In the genomic region with DNA sequence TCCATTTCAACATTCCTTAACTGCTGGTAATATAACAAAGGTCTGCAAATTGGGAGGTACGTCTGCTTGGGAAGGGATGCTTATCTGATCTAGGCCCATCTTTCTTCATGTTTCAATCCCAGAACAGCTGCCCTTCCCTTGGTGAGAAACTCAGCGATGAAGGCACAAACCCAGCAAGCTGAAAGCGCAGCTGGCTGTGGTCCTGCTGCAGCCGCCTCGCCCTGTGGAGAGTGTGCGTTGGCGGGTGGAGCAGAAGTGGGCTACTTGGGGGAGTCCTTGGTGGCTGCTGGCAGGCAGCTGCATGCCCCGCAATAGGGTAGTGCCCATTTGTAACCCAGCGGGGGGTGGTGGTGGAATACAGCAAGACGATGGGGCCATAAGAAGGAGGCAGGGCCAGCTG, we compare ENCODE assay signal across 15 cellular contexts.
"Had no signal": no experiment of that assay in that cellular context is flagged by ENCODE, and none has a peak within 500 bp of the region (broad histone marks: within the 10 kb centered on the region; RNA-seq: fewer than 3 reads in every experiment).

No MANE protein-coding gene starts in this region.

- H3K36me3 ChIP-seq: colonic mucosa, esophagus squamous epithelium, neutrophil, suprapubic skin, WERI-Rb-1 had no signal

- H3K27ac ChIP-seq: colonic mucosa, esophagus squamous epithelium, neutrophil, skin epidermis, suprapubic skin, WERI-Rb-1 had no signal

- DNase-seq: activated CD4-positive, alpha-beta memory T cell treated with anti-CD3 and anti-CD28 coated beads, Interleukin-2, amount 10 ng/mL, durations not matched to agents 7 days and 5 days; activated CD4-positive, alpha-beta T cell treated with anti-CD3 and anti-CD28 coated beads for 36 hours; activated naive CD4-positive, alpha-beta T cell treated with anti-CD3 and anti-CD28 coated beads, Interleukin-2, amount 10 ng/mL, durations not matched to agents 7 days and 5 days; activated T-cell treated with anti-CD3 and anti-CD28 coated beads, Interleukin-2, amount 50 U/mL, for 24 hours; caudate nucleus; colonic mucosa; esophagus squamous epithelium; hippocampal formation; stimulated activated naive CD8-positive, alpha-beta T cell treated with anti-CD3 and anti-CD28 coated beads, Interleukin-15, Interleukin-2, amounts not matched to agents 100 U/mL and 50 U/mL, for 24 hours; T-helper 17 cell had no signal

- H3K4me3 Mint-ChIP-seq: activated CD4-positive, alpha-beta memory T cell treated with anti-CD3 and anti-CD28 coated beads, Interleukin-2, amount 10 ng/mL, durations not matched to agents 7 days and 5 days; activated CD4-positive, alpha-beta T cell treated with anti-CD3 and anti-CD28 coated beads for 36 hours; activated naive CD4-positive, alpha-beta T cell treated with anti-CD3 and anti-CD28 coated beads, Interleukin-2, amount 10 ng/mL, durations not matched to agents 7 days and 5 days; activated T-cell treated with anti-CD3 and anti-CD28 coated beads, Interleukin-2, amount 50 U/mL, for 24 hours; T-helper 17 cell; type B pancreatic cell had no signal

- H3K27me3 Mint-ChIP-seq: activated CD4-positive, alpha-beta memory T cell treated with anti-CD3 and anti-CD28 coated beads, Interleukin-2, amount 10 ng/mL, durations not matched to agents 7 days and 5 days; activated CD4-positive, alpha-beta T cell treated with anti-CD3 and anti-CD28 coated beads for 36 hours; activated naive CD4-positive, alpha-beta T cell treated with anti-CD3 and anti-CD28 coated beads, Interleukin-2, amount 10 ng/mL, durations not matched to agents 7 days and 5 days; activated T-cell treated with anti-CD3 and anti-CD28 coated beads, Interleukin-2, amount 50 U/mL, for 24 hours had no signal

- H3K4me1 ChIP-seq: colonic mucosa, esophagus squamous epithelium had no signal

- H3K27ac Mint-ChIP-seq: activated CD4-positive, alpha-beta memory T cell treated with anti-CD3 and anti-CD28 coated beads, Interleukin-2, amount 10 ng/mL, durations not matched to agents 7 days and 5 days; activated CD4-positive, alpha-beta T cell treated with anti-CD3 and anti-CD28 coated beads for 36 hours; activated naive CD4-positive, alpha-beta T cell treated with anti-CD3 and anti-CD28 coated beads, Interleukin-2, amount 10 ng/mL, durations not matched to agents 7 days and 5 days; activated T-cell treated with anti-CD3 and anti-CD28 coated beads, Interleukin-2, amount 50 U/mL, for 24 hours; T-helper 17 cell; type B pancreatic cell had no signal

- H3K27me3 ChIP-seq: colonic mucosa, esophagus squamous epithelium, neutrophil had no signal

- H3K9me3 ChIP-seq: colonic mucosa, esophagus squamous epithelium, neutrophil, suprapubic skin had no signal

- ATAC-seq: activated CD4-positive, alpha-beta T cell treated with anti-CD3 and anti-CD28 coated beads for 36 hours; stimulated activated naive CD8-positive, alpha-beta T cell treated with anti-CD3 and anti-CD28 coated beads, Interleukin-15, Interleukin-2, amounts not matched to agents 100 U/mL and 50 U/mL, for 24 hours; T-helper 17 cell had no signal

- H3K9me3 Mint-ChIP-seq: activated CD4-positive, alpha-beta memory T cell treated with anti-CD3 and anti-CD28 coated beads, Interleukin-2, amount 10 ng/mL, durations not matched to agents 7 days and 5 days; activated naive CD4-positive, alpha-beta T cell treated with anti-CD3 and anti-CD28 coated beads, Interleukin-2, amount 10 ng/mL, durations not matched to agents 7 days and 5 days; activated T-cell treated with anti-CD3 and anti-CD28 coated beads, Interleukin-2, amount 50 U/mL, for 24 hours; type B pancreatic cell had no signal

- H3K4me3 ChIP-seq: colonic mucosa, esophagus squamous epithelium, skin epidermis, suprapubic skin had no signal

- H3K4me1 Mint-ChIP-seq: activated CD4-positive, alpha-beta memory T cell treated with anti-CD3 and anti-CD28 coated beads, Interleukin-2, amount 10 ng/mL, durations not matched to agents 7 days and 5 days; activated CD4-positive, alpha-beta T cell treated with anti-CD3 and anti-CD28 coated beads for 36 hours; activated naive CD4-positive, alpha-beta T cell treated with anti-CD3 and anti-CD28 coated beads, Interleukin-2, amount 10 ng/mL, durations not matched to agents 7 days and 5 days; T-helper 17 cell had no signal

- H3K36me3 Mint-ChIP-seq: activated naive CD4-positive, alpha-beta T cell treated with anti-CD3 and anti-CD28 coated beads, Interleukin-2, amount 10 ng/mL, durations not matched to agents 7 days and 5 days; type B pancreatic cell had no signal
